ENCODE assay signal across 18 cellular contexts in the genomic region with DNA sequence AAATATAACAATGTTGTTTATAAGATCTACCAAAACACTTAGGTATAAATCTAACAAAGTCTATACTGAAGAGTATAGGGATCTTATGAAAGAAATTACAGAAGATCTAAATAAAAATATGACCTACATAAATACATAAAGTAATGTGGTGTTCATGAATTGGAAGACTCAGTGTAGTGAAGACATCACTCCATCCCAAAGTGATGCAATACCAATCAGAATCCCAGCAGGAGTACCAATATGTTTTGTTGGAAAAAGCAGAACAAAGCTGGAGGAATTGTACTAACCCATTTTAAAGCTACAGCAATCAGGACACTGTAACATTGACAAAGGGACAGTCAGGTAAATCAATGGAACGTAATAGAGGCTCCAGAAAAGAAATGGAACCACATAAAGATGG.
DNase-seq lines count a peak whose midpoint lies in the region; ATAC-seq, FAIRE-seq and TF ChIP-seq lines count a peak whose summit lies in the region.
"Had no signal": no experiment of that assay in that cellular context is flagged by ENCODE, and none has a peak within 500 bp of the region (broad histone marks: within the 10 kb centered on the region; RNA-seq: fewer than 3 reads in every experiment).

No MANE protein-coding gene starts in this region.

- dilution Hi-C loops in IMR-90 (cut with HindIII; ENCODE audit: low sequenced_read_pairs, unreplicated experiment), result no loop called here

- CTCF ChIA-PET in IMR-90 (lab: Yijun Ruan, JAX), result no interaction called here
- CTCF ChIA-PET in activated CD4-positive, alpha-beta memory T cell treated with anti-CD3 and anti-CD28 coated beads, Interleukin-2, amount 10 ng/mL, durations not matched to agents 7 days and 5 days (lab: Charles Lee), result no interaction called here

- H4K8ac ChIP-seq in IMR-90 (ENCODE audit: low read depth in 2 of 2, low read length in 2 of 2), result no peak overlapping the region

- H3K4me3 ChIP-seq in IMR-90 (ENCODE audit: insufficient read depth, low read depth, low read length), result no peak overlapping the region
- H3K4me3 ChIP-seq: GM23248, HAP-1 had no signal

- no peak overlapping the region for H2BK15ac ChIP-seq in IMR-90 (ENCODE audit: low read depth, low read length)

- TF ChIP-seq CTCF in IMR-90 (conservative IDR thresholded peaks at IDR 0.05; ENCODE audit: low read depth, low read length), result no peak

- BruUV-seq in IMR-90 (replicated peaks; lab: Mats Ljungman, UMichigan), result no TSS peak

- H3K4me1 ChIP-seq in IMR-90 (ENCODE audit: control insufficient read depth, insufficient read depth, low read length), result peaks cover 3% of the 10 kb centered on the region; the same call in 1 of the 2 replicates

- peak overlapping the region; percentile 12 for H3K27ac Mint-ChIP-seq in central memory CD8-positive, alpha-beta T cell (ENCODE audit: low read depth)
- H3K27ac Mint-ChIP-seq in activated CD4-positive, alpha-beta memory T cell treated with anti-CD3 and anti-CD28 coated beads, Interleukin-2, amount 10 ng/mL, durations not matched to agents 7 days and 5 days, result no peak overlapping the region
- H3K27ac Mint-ChIP-seq: HFFc6 had no signal

- peaks cover 3% of the 10 kb centered on the region; the same call in 1 of the 2 replicates for H3K36me3 ChIP-seq in IMR-90 (ENCODE audit: control insufficient read depth, insufficient read depth, low read length)
- H3K36me3 ChIP-seq: HAP-1 had no signal

- no peaks in the 10 kb centered on the region for H3K27me3 ChIP-seq in IMR-90 (ENCODE audit: control insufficient read depth, insufficient read depth, low read length)

- H2BK120ac ChIP-seq in IMR-90 (ENCODE audit: low read depth, low read length), result no peak overlapping the region

- ATAC-seq in IMR-90 (ENCODE audit: low read depth), result no peak
- no peak for ATAC-seq in central memory CD8-positive, alpha-beta T cell (replicated peaks; ENCODE audit: extremely low read depth, poor library complexity, severe bottlenecking)

- H3K9me3 ChIP-seq in IMR-90 (ENCODE audit: control insufficient read depth, insufficient read depth, low read length), result no peaks in the 10 kb centered on the region; the same call in 1 of the 2 replicates
- H3K9me3 ChIP-seq: HAP-1 had no signal

- no peak overlapping the region for H3K18ac ChIP-seq in IMR-90 (ENCODE audit: low read depth, low read length)

- no peak for DNase-seq in IMR-90
- DNase-seq in central memory CD8-positive, alpha-beta T cell (ENCODE audit: low spot score in 2 of 2), result no peak
- no peak for DNase-seq in activated CD8-positive, alpha-beta memory T cell treated with anti-CD3 and anti-CD28 coated beads, Interleukin-2, amount 50 U/mL, for 4 hours
- DNase-seq in NCI-H2196 (lab: John Stamatoyannopoulos, UW; ENCODE audit: unreplicated experiment), result no peak
- DNase-seq in activated CD4-positive, alpha-beta memory T cell treated with anti-CD3 and anti-CD28 coated beads, Interleukin-2, amount 10 ng/mL, durations not matched to agents 7 days and 5 days, result no peak
- DNase-seq: 8988T; C1 segment of cervical spinal cord; Calu3; CD4-positive, alpha-beta memory T cell; COR-L47; DND-41; GM23248; HFFc6 had no signal

- H3K56ac ChIP-seq in IMR-90 (ENCODE audit: extremely low read depth, insufficient read depth, low read length), result no peak overlapping the region

- H3K27me3 Mint-ChIP-seq in central memory CD8-positive, alpha-beta T cell, result no peaks in the 10 kb centered on the region
- H3K27me3 Mint-ChIP-seq in activated CD4-positive, alpha-beta memory T cell treated with anti-CD3 and anti-CD28 coated beads, Interleukin-2, amount 10 ng/mL, durations not matched to agents 7 days and 5 days, result no peaks in the 10 kb centered on the region
- H3K27me3 Mint-ChIP-seq: CD4-positive, alpha-beta memory T cell had no signal

- intact Hi-C loops in IMR-90 (cut with micrococcal nuclease), result no loop called here

- H3K4ac ChIP-seq in IMR-90 (ENCODE audit: low read depth, low read length), result no peak overlapping the region

- peaks cover 4% of the 10 kb centered on the region for H3K36me3 Mint-ChIP-seq in central memory CD8-positive, alpha-beta T cell (ENCODE audit: insufficient read depth)
- H3K36me3 Mint-ChIP-seq in activated CD4-positive, alpha-beta memory T cell treated with anti-CD3 and anti-CD28 coated beads, Interleukin-2, amount 10 ng/mL, durations not matched to agents 7 days and 5 days (ENCODE audit: low read depth), result peaks cover 54% of the 10 kb centered on the region

- POLR2A ChIA-PET in IMR-90 (lab: Charles Lee; ENCODE audit: unreplicated experiment), result no interaction called here
- POLR2A ChIA-PET in activated CD4-positive, alpha-beta memory T cell treated with anti-CD3 and anti-CD28 coated beads, Interleukin-2, amount 10 ng/mL, durations not matched to agents 7 days and 5 days (lab: Charles Lee), result no interaction called here

- H2AFZ ChIP-seq in IMR-90 (replicated peaks; ENCODE audit: low read length, poor library complexity), result no peak overlapping the region
- H2AFZ ChIP-seq: GM23248 had no signal

- peaks cover 59% of the 10 kb centered on the region for H3K4me1 Mint-ChIP-seq in central memory CD8-positive, alpha-beta T cell
- H3K4me1 Mint-ChIP-seq in activated CD4-positive, alpha-beta memory T cell treated with anti-CD3 and anti-CD28 coated beads, Interleukin-2, amount 10 ng/mL, durations not matched to agents 7 days and 5 days, result peaks cover 23% of the 10 kb centered on the region

- 0 out of 2 replicates have a peak, but pooled peaks cover 3% of the 10 kb centered on the region for H3K9me1 ChIP-seq in IMR-90 (ENCODE audit: insufficient read depth, low read length)

- no peak overlapping the region for H3K27ac ChIP-seq in IMR-90 (ENCODE audit: insufficient read depth, low read length)
- H3K27ac ChIP-seq: GM23248 had no signal

- H2AK5ac ChIP-seq in IMR-90 (ENCODE audit: low read depth, low read length), result no peak overlapping the region

- FAIRE-seq in A204.1 (lab: Jason Lieb, UNC) (peak; percentile 78), islet of Langerhans (lab: Jason Lieb, UNC) (peak; percentile 47)
- FAIRE-seq: G401.6, GM12892 had no signal

- H3K4me3 Mint-ChIP-seq in central memory CD8-positive, alpha-beta T cell, result no peak overlapping the region
- H3K4me3 Mint-ChIP-seq in activated CD4-positive, alpha-beta memory T cell treated with anti-CD3 and anti-CD28 coated beads, Interleukin-2, amount 10 ng/mL, durations not matched to agents 7 days and 5 days, result no peak overlapping the region
- H3K4me3 Mint-ChIP-seq: CD4-positive, alpha-beta memory T cell; HFFc6 had no signal

- no peak overlapping the region for H4K5ac ChIP-seq in IMR-90 (ENCODE audit: low read depth, low read length)

- peaks cover 3% of the 10 kb centered on the region; the same call in 1 of the 2 replicates for H4K20me1 ChIP-seq in IMR-90 (ENCODE audit: insufficient read depth, low read length)

- no peak overlapping the region for H3K9ac ChIP-seq in IMR-90 (ENCODE audit: low read depth, low read length)
- H3K9ac ChIP-seq: GM23248 had no signal

- in situ Hi-C loops in IMR-90 (cut with MboI; ENCODE audit: low sequenced_read_pairs), result no loop called here

- TF ChIP-seq RAD21 in IMR-90 (IDR thresholded peaks at IDR 0.05; ENCODE audit: low read length), result no peak

- no peak overlapping the region for H3K14ac ChIP-seq in IMR-90 (replicated peaks; ENCODE audit: low read depth, low read length)

- no peak overlapping the region for H2AK9ac ChIP-seq in IMR-90 (replicated peaks; ENCODE audit: low read depth, low read length, poor library complexity)

- H4K91ac ChIP-seq in IMR-90 (ENCODE audit: insufficient read depth, low read depth, low read length), result no peak overlapping the region

- no peak overlapping the region for H3K23ac ChIP-seq in IMR-90 (ENCODE audit: low read depth, low read length)

- H2BK20ac ChIP-seq in IMR-90 (ENCODE audit: low read depth, low read length), result no peak overlapping the region

- no peak overlapping the region for H3K4me2 ChIP-seq in IMR-90 (ENCODE audit: low read depth, low read length)

- peaks cover under 1% of the 10 kb centered on the region for H3K9me3 Mint-ChIP-seq in central memory CD8-positive, alpha-beta T cell
- peaks cover 5% of the 10 kb centered on the region for H3K9me3 Mint-ChIP-seq in activated CD4-positive, alpha-beta memory T cell treated with anti-CD3 and anti-CD28 coated beads, Interleukin-2, amount 10 ng/mL, durations not matched to agents 7 days and 5 days
- H3K9me3 Mint-ChIP-seq: HFFc6 had no signal

- TF ChIP-seq POLR2A in IMR-90 (IDR thresholded peaks at IDR 0.05; ENCODE audit: low read depth, low read length), result no peak

- no peak overlapping the region for H2BK5ac ChIP-seq in IMR-90 (ENCODE audit: low read depth, low read length, poor library complexity, severe bottlenecking)

- H3K79me1 ChIP-seq in IMR-90 (ENCODE audit: low read depth in 1 of 2, low read length in 2 of 2), result peaks cover 30 to 47% of the 10 kb centered on the region in 2 experiments

- no CpG with 5 or more reads among the region's 1 CpG for WGBS in IMR-90 (ENCODE audit: extremely low coverage in 2 of 2, insufficient read length in 1 of 2), 2 experiments

TF ChIP-seq in IMR-90, 13 proteins besides CTCF, POLR2A, EP300 and RAD21:
- TF ChIP-seq MAFK (IDR thresholded peaks at IDR 0.05; ENCODE audit: low read depth, low read length), result no peak
- peak; percentile 74 for TF ChIP-seq CEBPB (IDR thresholded peaks at IDR 0.05; ENCODE audit: low read depth, low read length)
TF ChIP-seq in IMR-90: peak in this region for 1.
